ENCODE assay signal across 1 cellular context in genomic region chr2:234996041-234996440, GRCh38.
TF ChIP-seq lines count a peak whose summit lies in the region.

No MANE protein-coding gene starts in this region.

TF ChIP-seq in GM23338, 12 proteins besides CTCF, POLR2A, EP300 and RAD21 (continued from another document):
- no peak for TF ChIP-seq ZNF462 (CRISPR knock-in tag; IDR thresholded peaks at IDR 0.05)
- no peak for TF ChIP-seq CREB1 (CRISPR knock-in tag; IDR thresholded peaks at IDR 0.05; ENCODE audit: low read depth)
- no peak for TF ChIP-seq REST (IDR thresholded peaks at IDR 0.05; ENCODE audit: unreplicated experiment)
- TF ChIP-seq EZH2 (IDR thresholded peaks at IDR 0.05; ENCODE audit: low read depth, unreplicated experiment) = no peak
